In the genomic region with DNA sequence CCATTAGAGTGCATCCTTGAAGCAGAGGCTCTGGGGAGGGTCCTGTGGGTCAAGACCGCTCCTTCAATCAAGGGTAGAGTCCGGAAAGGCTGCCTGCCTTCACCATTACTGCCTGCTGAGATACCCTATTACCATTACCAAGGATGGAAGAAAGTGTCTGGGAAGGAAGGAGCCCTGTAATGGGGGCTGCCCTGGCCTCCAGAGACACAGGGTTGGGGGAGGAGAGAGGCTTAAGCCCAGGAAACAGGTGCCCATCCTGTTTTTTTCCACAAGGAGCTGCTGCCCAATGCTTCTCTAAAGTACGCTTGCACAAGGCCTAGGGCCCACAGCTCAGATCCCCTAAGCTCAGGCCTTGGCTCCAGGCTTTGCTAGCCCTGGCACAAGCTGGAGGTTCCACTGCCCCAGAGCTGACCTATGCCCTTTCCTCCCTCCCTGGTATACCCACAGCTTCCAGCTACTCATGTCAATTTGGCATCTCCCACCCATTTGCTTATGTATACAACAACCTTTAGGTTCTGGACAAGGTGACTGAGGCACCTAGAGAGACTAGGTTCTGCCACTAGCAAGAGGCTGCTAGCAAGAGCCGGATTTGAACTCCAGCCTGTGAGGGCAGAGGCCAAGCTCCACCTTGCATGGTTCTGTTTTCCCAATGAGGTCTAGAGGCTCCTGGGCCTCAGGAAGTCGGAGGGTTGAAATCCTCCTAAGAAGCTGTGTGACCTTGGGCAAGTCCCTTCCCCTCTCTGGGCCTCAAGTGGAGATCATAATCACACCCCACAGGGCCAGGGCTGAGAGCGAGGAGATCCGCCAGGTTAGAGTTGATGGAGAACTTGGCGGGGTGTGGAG, we compare ENCODE assay signal across 11 cellular contexts. TPM values are rescaled to one million over a fixed set of nuclear protein-coding genes. Genes with fewer than 3 reads are reported as not detected.
DNase-seq lines count a peak whose midpoint lies in the region; ATAC-seq and TF ChIP-seq lines count a peak whose summit lies in the region.
"Had no signal": no experiment of that assay in that cellular context is flagged by ENCODE, and none has a peak within 500 bp of the region (broad histone marks: within the 10 kb centered on the region; RNA-seq: fewer than 3 reads in every experiment).

No MANE protein-coding gene starts in this region.

- no peaks in the 10 kb centered on the region for H3K9me3 Mint-ChIP-seq in activated naive CD4-positive, alpha-beta T cell treated with anti-CD3 and anti-CD28 coated beads, Interleukin-2, amount 50 U/mL, for 24 hours
- H3K9me3 Mint-ChIP-seq in activated naive CD4-positive, alpha-beta T cell treated with anti-CD3 and anti-CD28 coated beads, Interleukin-2, amount 50 U/mL, for 72 hours, result no peaks in the 10 kb centered on the region
- no peaks in the 10 kb centered on the region for H3K9me3 Mint-ChIP-seq in stimulated activated memory B cell treated with anti-CD40 and anti-IgM and Interleukin-4, amounts not matched to agents 10 μg/mL and 1 μg/mL and 100 μg/mL, for 72 hours

- H3K36me3 ChIP-seq in SJCRH30 (peaks cover 17% of the 10 kb centered on the region), iPS DF 6.9 (ENCODE audit: control insufficient read depth, insufficient read depth, low read length) (peaks cover 9% of the 10 kb centered on the region), stomach (peaks cover 5 to 7% (median 6%) of the 10 kb centered on the region in 4 donors), heart left ventricle (peaks cover 0 to 5% (median 4%) of the 10 kb centered on the region in 9 donors)
- H3K36me3 ChIP-seq: pancreas had no signal

- H3K9me3 ChIP-seq in SJCRH30 (replicated peaks) (no peaks in the 10 kb centered on the region), iPS DF 6.9 (ENCODE audit: control insufficient read depth, insufficient read depth, low read length) (no peaks in the 10 kb centered on the region), stomach (no peaks in the 10 kb centered on the region), heart left ventricle (no peaks in the 10 kb centered on the region)
- H3K9me3 ChIP-seq: body of pancreas, pancreas had no signal

- WGBS in iPS DF 6.9 (ENCODE audit: insufficient coverage, insufficient read length), result no CpG with 5 or more reads among the region's 8 CpGs
- WGBS in stomach, 5 donors, result 80 to 87% (median 85%) methylated on average over 7 to 8 of the region's 8 CpGs
- WGBS in heart left ventricle, 4 donors, result 89 to 95% (median 92%) methylated on average over 7 to 8 of the region's 8 CpGs

- TF ChIP-seq EP300 in stomach (IDR thresholded peaks at IDR 0.05), result no peak

- H3K27ac ChIP-seq in SJCRH30 (no peak overlapping the region), iPS DF 6.9 (ENCODE audit: low read length) (peak overlapping the region; percentile 36), stomach (no peak overlapping the region), heart left ventricle (no peak overlapping the region)
- H3K27ac ChIP-seq: body of pancreas, pancreas had no signal

- peaks cover 7% of the 10 kb centered on the region for H3K4me1 Mint-ChIP-seq in activated naive CD4-positive, alpha-beta T cell treated with anti-CD3 and anti-CD28 coated beads, Interleukin-2, amount 50 U/mL, for 24 hours
- peaks cover 62% of the 10 kb centered on the region for H3K4me1 Mint-ChIP-seq in stimulated activated memory B cell treated with anti-CD40 and anti-IgM and Interleukin-4, amounts not matched to agents 10 μg/mL and 1 μg/mL and 100 μg/mL, for 72 hours

- no peak for DNase-seq in activated naive CD4-positive, alpha-beta T cell treated with anti-CD3 and anti-CD28 coated beads, Interleukin-2, amount 50 U/mL, for 72 hours (ENCODE audit: low spot score in 2 of 2)
- DNase-seq in SJCRH30, result peak; percentile 47 to 74
- DNase-seq in iPS DF 6.9 (ENCODE audit: low read depth, low spot score), result no peak
- no peak for DNase-seq in stomach
- DNase-seq in heart left ventricle, result no peak
- DNase-seq in NCI-H1694 treated with DMSO at 0.1 percent for 48 hours (lab: John Stamatoyannopoulos, UW), result no peak
- DNase-seq: body of pancreas; pancreas; stimulated activated naive CD4-positive, alpha-beta T cell had no signal

- TF ChIP-seq POLR2A in stomach (IDR thresholded peaks at IDR 0.05) (no peak), heart left ventricle (IDR thresholded peaks at IDR 0.05) (no peak)

- H3K4me3 Mint-ChIP-seq in activated naive CD4-positive, alpha-beta T cell treated with anti-CD3 and anti-CD28 coated beads, Interleukin-2, amount 50 U/mL, for 24 hours, result peak overlapping the region; percentile 21
- peak overlapping the region; percentile 26 for H3K4me3 Mint-ChIP-seq in stimulated activated memory B cell treated with anti-CD40 and anti-IgM and Interleukin-4, amounts not matched to agents 10 μg/mL and 1 μg/mL and 100 μg/mL, for 72 hours

- no peaks in the 10 kb centered on the region for H3K27me3 Mint-ChIP-seq in activated naive CD4-positive, alpha-beta T cell treated with anti-CD3 and anti-CD28 coated beads, Interleukin-2, amount 50 U/mL, for 24 hours
- H3K27me3 Mint-ChIP-seq in stimulated activated memory B cell treated with anti-CD40 and anti-IgM and Interleukin-4, amounts not matched to agents 10 μg/mL and 1 μg/mL and 100 μg/mL, for 72 hours, result no peaks in the 10 kb centered on the region

- peak overlapping the region; percentile 8 for H3K27ac Mint-ChIP-seq in activated naive CD4-positive, alpha-beta T cell treated with anti-CD3 and anti-CD28 coated beads, Interleukin-2, amount 50 U/mL, for 24 hours
- H3K27ac Mint-ChIP-seq in activated naive CD4-positive, alpha-beta T cell treated with anti-CD3 and anti-CD28 coated beads, Interleukin-2, amount 50 U/mL, for 72 hours, result no peak overlapping the region
- H3K27ac Mint-ChIP-seq in stimulated activated memory B cell treated with anti-CD40 and anti-IgM and Interleukin-4, amounts not matched to agents 10 μg/mL and 1 μg/mL and 100 μg/mL, for 72 hours, result no peak overlapping the region

- no peak overlapping the region for H3K4me3 ChIP-seq in SJCRH30
- no peak overlapping the region for H3K4me3 ChIP-seq in iPS DF 6.9 (ENCODE audit: low read length)
- no peak overlapping the region for H3K4me3 ChIP-seq in stomach
- H3K4me3 ChIP-seq in heart left ventricle, result no peak overlapping the region
- H3K4me3 ChIP-seq: body of pancreas had no signal

- H3K27me3 ChIP-seq in SJCRH30 (no peaks in the 10 kb centered on the region), iPS DF 6.9 (ENCODE audit: control insufficient read depth, insufficient read depth, low read length) (no peaks in the 10 kb centered on the region), stomach (no peaks in the 10 kb centered on the region), heart left ventricle (no peaks in the 10 kb centered on the region)
- H3K27me3 ChIP-seq: body of pancreas, pancreas had no signal

- H3K36me3 Mint-ChIP-seq in activated naive CD4-positive, alpha-beta T cell treated with anti-CD3 and anti-CD28 coated beads, Interleukin-2, amount 50 U/mL, for 24 hours, result no peaks in the 10 kb centered on the region
- peaks cover 6% of the 10 kb centered on the region in 2 donors for H3K36me3 Mint-ChIP-seq in activated naive CD4-positive, alpha-beta T cell treated with anti-CD3 and anti-CD28 coated beads, Interleukin-2, amount 50 U/mL, for 72 hours
- H3K36me3 Mint-ChIP-seq in stimulated activated memory B cell treated with anti-CD40 and anti-IgM and Interleukin-4, amounts not matched to agents 10 μg/mL and 1 μg/mL and 100 μg/mL, for 72 hours, result no peaks in the 10 kb centered on the region

- peaks cover 27% of the 10 kb centered on the region for H3K4me1 ChIP-seq in SJCRH30
- H3K4me1 ChIP-seq in iPS DF 6.9 (ENCODE audit: control insufficient read depth, insufficient read depth, low read length), result peaks cover 20% of the 10 kb centered on the region
- H3K4me1 ChIP-seq in stomach, result peaks cover 36 to 67% (median 61%) of the 10 kb centered on the region in 4 donors
- peaks cover 5 to 69% (median 39%) of the 10 kb centered on the region in 12 donors for H3K4me1 ChIP-seq in heart left ventricle

- intact Hi-C loops in stomach (cut with DNase I; ENCODE audit: low total_unique reads) (no loop called here), heart left ventricle (cut with DNase I) (loop anchor here in 4 of 10 donors (2.0 to 10.0 kb wide), 4 partner anchors 19 to 55 kb away; partner anchors contain the start of genes CATSPERZ (in 3 of the 4) and ESRRA (in 1 of the 4))

- no peak for TF ChIP-seq CTCF in stomach (IDR thresholded peaks at IDR 0.05)
- TF ChIP-seq CTCF in heart left ventricle (IDR thresholded peaks at IDR 0.05), result no peak

- ATAC-seq in activated naive CD4-positive, alpha-beta T cell treated with anti-CD3 and anti-CD28 coated beads, Interleukin-2, amount 50 U/mL, for 72 hours, result no peak
- no peak for ATAC-seq in stimulated activated memory B cell treated with anti-CD40 and anti-IgM and Interleukin-4, amounts not matched to agents 10 μg/mL and 1 μg/mL and 100 μg/mL, for 72 hours
- no peak for ATAC-seq in heart left ventricle
- ATAC-seq: body of pancreas, pancreas had no signal

RNA-seq across cellular contexts. Expression of gene PLCB3, which starts 1.5 kb away (rescaled TPM):
- 10 to 100 TPM; 10.4 to 13.7 TPM for total RNA-seq in activated naive CD4-positive, alpha-beta T cell treated with anti-CD3 and anti-CD28 coated beads, Interleukin-2, amount 50 U/mL, for 72 hours
- 35.8 and 38.3 TPM in 2 replicates for total RNA-seq in SJCRH30 (2014; rRNA removed; shearing (Covaris generic))
- total RNA-seq in stomach (100 to 1,000 TPM in 1 of 5 donors, 10 to 100 TPM in 4; 14.0 to 154 (median 27.4) TPM), heart left ventricle (10 to 100 TPM in 3 of 9 donors, 1 to 10 TPM in 6; 7.6 to 19.1 (median 9.8) TPM)
- polyA plus RNA-seq in stomach (10 to 100 TPM; 12.2 to 14.3 (median 14.1) TPM), heart left ventricle (10 to 100 TPM in 1 of 2 donors, 1 to 10 TPM in 1; 7.4 to 11.6 TPM)

RNA-seq across cellular contexts. Expression of gene PPP1R14B, which starts 3.0 kb away (rescaled TPM):
- total RNA-seq in activated naive CD4-positive, alpha-beta T cell treated with anti-CD3 and anti-CD28 coated beads, Interleukin-2, amount 50 U/mL, for 72 hours, result 100 to 1,000 TPM; 177 to 262 TPM
- total RNA-seq in SJCRH30 (2014; rRNA removed; shearing (Covaris generic)), result 556 and 639 TPM in 2 replicates
- total RNA-seq in stomach, result 100 to 1,000 TPM in 1 of 5 donors, 10 to 100 TPM in 4; 39.3 to 179 (median 65.9) TPM
- 100 to 1,000 TPM in 2 of 3 donors, 10 to 100 TPM in 1; 80.6 to 234 (median 190) TPM for polyA plus RNA-seq in stomach
- total RNA-seq in heart left ventricle, result 100 to 1,000 TPM in 4 of 9 donors, 10 to 100 TPM in 5; 69.6 to 244 (median 90.4) TPM
- polyA plus RNA-seq in heart left ventricle, result 100 to 1,000 TPM; 160 to 167 TPM

RNA-seq across cellular contexts. Expression of gene FKBP2, which starts 8.9 kb away (rescaled TPM):
- total RNA-seq in activated naive CD4-positive, alpha-beta T cell treated with anti-CD3 and anti-CD28 coated beads, Interleukin-2, amount 50 U/mL, for 72 hours, result 10 to 100 TPM; 27.7 to 36.0 TPM
- total RNA-seq in SJCRH30 (2014; rRNA removed; shearing (Covaris generic)), result 53.1 and 53.5 TPM in 2 replicates
- 10 to 100 TPM; 15.2 to 66.8 (median 47.7) TPM for total RNA-seq in stomach
- polyA plus RNA-seq in stomach, result 100 to 1,000 TPM; 140 to 257 (median 251) TPM
- 10 to 100 TPM; 35.0 to 71.5 (median 51.8) TPM for total RNA-seq in heart left ventricle
- 100 to 1,000 TPM; 226 to 250 TPM for polyA plus RNA-seq in heart left ventricle

RNA-seq across cellular contexts. Expression of gene VEGFB, which starts 15.4 kb away (rescaled TPM):
- total RNA-seq in activated naive CD4-positive, alpha-beta T cell treated with anti-CD3 and anti-CD28 coated beads, Interleukin-2, amount 50 U/mL, for 72 hours, result 100 to 1,000 TPM in 1 of 2 donors, 10 to 100 TPM in 1; 57.6 to 119 TPM
- total RNA-seq in SJCRH30 (2014; rRNA removed; shearing (Covaris generic)), result 26.4 and 27.8 TPM in 2 replicates
- total RNA-seq in stomach (100 to 1,000 TPM in 1 of 5 donors, 10 to 100 TPM in 3, 1 to 10 TPM in 1; 2.9 to 167 (median 17.4) TPM), heart left ventricle (100 to 1,000 TPM; 172 to 332 (median 241) TPM)
- polyA plus RNA-seq in stomach (100 to 1,000 TPM in 1 of 3 donors, 10 to 100 TPM in 2; 86.4 to 132 (median 97.7) TPM), heart left ventricle (100 to 1,000 TPM; 127 to 304 TPM)

RNA-seq across cellular contexts. Expression of gene DNAJC4, which starts 19.4 kb away (rescaled TPM):
- total RNA-seq in activated naive CD4-positive, alpha-beta T cell treated with anti-CD3 and anti-CD28 coated beads, Interleukin-2, amount 50 U/mL, for 72 hours, result 10 to 100 TPM; 26.7 to 48.7 TPM
- total RNA-seq in SJCRH30 (2014; rRNA removed; shearing (Covaris generic)), result 2.0 and 5.3 TPM in 2 replicates
- 10 to 100 TPM in 4 of 5 donors, 1 to 10 TPM in 1; 8.3 to 61.8 (median 14.9) TPM for total RNA-seq in stomach
- polyA plus RNA-seq in stomach, result 100 to 1,000 TPM in 2 of 3 donors, 10 to 100 TPM in 1; 69.8 to 115 (median 106) TPM
- total RNA-seq in heart left ventricle, result 10 to 100 TPM; 31.2 to 63.6 (median 47.2) TPM
- 100 to 1,000 TPM in 1 of 2 donors, 10 to 100 TPM in 1; 33.8 to 123 TPM for polyA plus RNA-seq in heart left ventricle

Comparison
In these comparisons a context has a peak if more than half of its experiments do, and no peak if none do; other contexts are left out.
1. DNase-seq: peak in SJCRH30 (2 of 2); none in activated naive CD4-positive, alpha-beta T cell treated with anti-CD3 and anti-CD28 coated beads, Interleukin-2, amount 50 U/mL, for 72 hours (0 of 2), iPS DF 6.9 (single experiment), stomach (single experiment), heart left ventricle (0 of 5) and NCI-H1694 treated with DMSO at 0.1 percent for 48 hours (single experiment).